ENCODE assay signal across 8 cellular contexts in the genomic region with DNA sequence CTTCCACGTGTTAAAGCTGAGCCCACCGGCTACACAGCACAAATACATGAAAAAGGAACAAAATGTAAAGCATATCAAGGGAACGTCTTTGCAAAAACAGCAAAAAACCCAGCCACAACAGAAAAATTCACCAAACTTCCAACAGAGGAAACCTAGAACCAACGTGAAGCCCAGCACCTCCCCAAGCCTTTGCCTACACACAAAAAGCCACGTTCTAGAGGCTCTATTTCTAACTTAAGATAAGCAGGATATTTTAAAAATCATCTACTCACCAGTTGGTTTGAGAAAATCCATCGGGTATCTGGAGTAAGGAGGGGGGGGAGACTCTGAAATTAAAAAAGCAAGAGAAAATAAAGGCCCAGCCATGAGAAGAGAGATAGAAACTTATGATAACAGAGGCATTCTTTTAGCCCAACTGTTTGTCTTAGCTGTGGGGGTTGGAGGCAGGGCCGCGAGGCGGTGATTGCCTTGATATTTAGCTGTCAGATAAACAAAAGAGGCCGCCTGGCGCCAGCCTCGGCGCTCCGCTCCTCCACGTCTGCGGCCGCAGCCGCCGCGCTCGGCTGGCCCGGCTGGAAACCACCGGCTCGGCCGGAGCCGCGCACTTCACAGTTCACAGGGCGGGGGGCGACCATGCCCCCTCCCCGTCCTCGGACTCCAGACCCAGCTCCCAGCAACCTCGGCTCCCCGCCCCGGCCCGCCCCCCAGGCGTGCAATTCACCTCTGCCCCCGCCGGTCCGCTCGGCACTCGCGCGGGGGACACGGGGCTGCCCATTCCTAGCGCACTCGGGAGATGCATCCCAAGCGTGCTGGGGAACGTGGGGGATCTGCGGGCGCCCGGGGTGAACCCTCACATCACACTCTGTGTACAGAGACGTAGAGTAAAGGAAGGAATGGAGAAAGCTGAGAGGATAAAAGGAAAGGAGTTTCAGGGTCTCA. TPM values are rescaled to one million over a fixed set of nuclear protein-coding genes. Genes with fewer than 3 reads are reported as not detected.
A peak's percentile ranks its signal among the peaks of the same experiment; 100 is the strongest.
DNase-seq lines count a peak whose midpoint lies in the region; FAIRE-seq and TF ChIP-seq lines count a peak whose summit lies in the region.

No MANE protein-coding gene starts in this region.

- H3K4me2 ChIP-seq in SK-N-SH: peak overlapping the region; percentile 91

- in situ Hi-C loops in brain microvascular endothelial cell (cut with HindIII; ENCODE audit: low pct_ligation_motif_present, low sequenced_read_pairs): no loop called here

- CTCF ChIA-PET in SK-N-SH (lab: Yijun Ruan, JAX): interaction anchor here (1.1 to 4.4 kb wide), 2 partner anchors 88 to 222 kb away, joined by 3 to 16 read pairs; no protein-coding TSS in a partner anchor

- H3K27me3 ChIP-seq in SK-N-SH (ENCODE audit: insufficient read depth): no peaks in the 10 kb centered on the region
- H3K27me3 ChIP-seq in brain microvascular endothelial cell (replicated peaks): no peaks in the 10 kb centered on the region
- H3K27me3 ChIP-seq in small intestine (ENCODE audit: control insufficient read depth in 2 of 2, insufficient read depth in 2 of 2, low read length in 2 of 2): no peaks in the 10 kb centered on the region

- TF ChIP-seq RAD21 in SK-N-SH (IDR thresholded peaks at IDR 0.05; ENCODE audit: low read length): peak; percentile 14; the same call in 1 of the 2 replicates

- H3K79me2 ChIP-seq in SK-N-SH (ENCODE audit: insufficient read depth): peaks cover 85% of the 10 kb centered on the region

- H3F3A ChIP-seq in SK-N-SH (replicated peaks; ENCODE audit: insufficient read depth): peaks cover 68% of the 10 kb centered on the region

- WGBS in SK-N-SH (ENCODE audit: low lambda C conversion rate): under 1% methylated on average over 37 of the region's 52 CpGs
- WGBS in small intestine, 3 donors: 1 to 2% (median 1%) methylated on average over 45 to 52 of the region's 52 CpGs

- DNase-seq in COR-L47 (lab: John Stamatoyannopoulos, UW) (peak; percentile 87), HUDEP-2 (lab: John Stamatoyannopoulos, UW; ENCODE audit: unreplicated experiment in 76 of 76) (peak in 41 of 76 experiments; percentile 3 to 63 (median 32)), SK-N-SH (peak; percentile 69), brain microvascular endothelial cell (peak; percentile 79), iPS-NIHi7 (ENCODE audit: extremely low spot score) (peak; percentile 57), small intestine (no peak), AG20443 (ENCODE audit: low spot score) (no peak), GDM1 (lab: John Stamatoyannopoulos, UW) (no peak)

- no peaks in the 10 kb centered on the region for H3K9me2 ChIP-seq in SK-N-SH

- H3K9ac ChIP-seq in SK-N-SH: peak overlapping the region; percentile 91

- H3K4me3 ChIP-seq in SK-N-SH (ENCODE audit: low read depth in 2 of 2, low read length in 1 of 2): peak overlapping the region; percentile 92 to 98
- H3K4me3 ChIP-seq in brain microvascular endothelial cell (ENCODE audit: low read depth, low read length): peak overlapping the region; percentile 91
- peak overlapping the region; percentile 91 to 95 for H3K4me3 ChIP-seq in small intestine (ENCODE audit: low read depth in 1 of 2, low read length in 2 of 2)

- H3K36me3 ChIP-seq in SK-N-SH (replicated peaks in 1 of 2; ENCODE audit: control insufficient read depth in 1 of 2, insufficient read depth in 2 of 2, low read length in 1 of 2): peaks cover 23 to 50% of the 10 kb centered on the region in 2 experiments
- peaks cover 60% of the 10 kb centered on the region for H3K36me3 ChIP-seq in brain microvascular endothelial cell (replicated peaks)
- H3K36me3 ChIP-seq in small intestine (ENCODE audit: control insufficient read depth in 2 of 2, insufficient read depth in 2 of 2, low read length in 2 of 2): peaks cover 0 to 3% of the 10 kb centered on the region in 2 donors

- TF ChIP-seq EP300 in SK-N-SH (IDR thresholded peaks at IDR 0.05; ENCODE audit: borderline replicate concordance in 1 of 2, low read depth in 1 of 2, low read length in 1 of 2): peak in 1 of 2 experiments; percentile 30; a peak in 1 of 4 replicates

- peaks cover 27 to 37% of the 10 kb centered on the region in 2 experiments for H3K4me1 ChIP-seq in SK-N-SH (ENCODE audit: control insufficient read depth in 1 of 2, insufficient read depth in 2 of 2, low read depth in 1 of 2, low read length in 1 of 2)
- peaks cover 12 to 31% of the 10 kb centered on the region in 2 donors for H3K4me1 ChIP-seq in small intestine (ENCODE audit: control insufficient read depth in 2 of 2, insufficient read depth in 1 of 2, low read depth in 1 of 2, low read length in 1 of 2)

- H2AFZ ChIP-seq in SK-N-SH (ENCODE audit: low read depth): no peak overlapping the region

- H3K9me3 ChIP-seq in SK-N-SH: no peaks in the 10 kb centered on the region
- no peaks in the 10 kb centered on the region for H3K9me3 ChIP-seq in small intestine (ENCODE audit: control insufficient read depth, low read depth)

- H3K27ac ChIP-seq in SK-N-SH (ENCODE audit: low read depth in 2 of 2, low read length in 1 of 2) (peak overlapping the region; percentile 84 to 96), brain microvascular endothelial cell (peak overlapping the region; percentile 92), small intestine (ENCODE audit: low read depth in 1 of 2, low read length in 1 of 2) (peak overlapping the region; percentile 95 to 97)

- POLR2A ChIA-PET in SK-N-SH (lab: Yijun Ruan, JAX): interaction anchor here (1.6 kb wide), 1 partner anchor 88 kb away, joined by 7 read pairs; no protein-coding TSS in a partner anchor

- H4K20me1 ChIP-seq in SK-N-SH (ENCODE audit: insufficient read depth): peaks cover 77% of the 10 kb centered on the region

- no peak for TF ChIP-seq CTCF in SK-N-SH (IDR thresholded peaks at IDR 0.05)
- TF ChIP-seq CTCF in brain microvascular endothelial cell (IDR thresholded peaks at IDR 0.05; ENCODE audit: low read depth, low read length, missing control alignments): no peak

- FAIRE-seq in small intestine (lab: Jason Lieb, UNC): no peak

TF ChIP-seq in SK-N-SH, 30 proteins besides CTCF, POLR2A, EP300 and RAD21 (continues in another document):
- peak; percentile 23 for TF ChIP-seq CHD2 (IDR thresholded peaks at IDR 0.05; ENCODE audit: low read length, partially characterized antibody)
- TF ChIP-seq, protein P1, sequence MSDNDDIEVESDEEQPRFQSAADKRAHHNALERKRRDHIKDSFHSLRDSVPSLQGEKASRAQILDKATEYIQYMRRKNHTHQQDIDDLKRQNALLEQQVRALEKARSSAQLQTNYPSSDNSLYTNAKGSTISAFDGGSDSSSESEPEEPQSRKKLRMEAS (IDR thresholded peaks at IDR 0.05; ENCODE audit: low read depth): 0 out of 2 replicates have a peak, but pooled peaks have one; percentile 42
- peak; percentile 73 for TF ChIP-seq MXI1 (IDR thresholded peaks at IDR 0.05; ENCODE audit: low read depth, low read length)
- TF ChIP-seq, protein P2, sequence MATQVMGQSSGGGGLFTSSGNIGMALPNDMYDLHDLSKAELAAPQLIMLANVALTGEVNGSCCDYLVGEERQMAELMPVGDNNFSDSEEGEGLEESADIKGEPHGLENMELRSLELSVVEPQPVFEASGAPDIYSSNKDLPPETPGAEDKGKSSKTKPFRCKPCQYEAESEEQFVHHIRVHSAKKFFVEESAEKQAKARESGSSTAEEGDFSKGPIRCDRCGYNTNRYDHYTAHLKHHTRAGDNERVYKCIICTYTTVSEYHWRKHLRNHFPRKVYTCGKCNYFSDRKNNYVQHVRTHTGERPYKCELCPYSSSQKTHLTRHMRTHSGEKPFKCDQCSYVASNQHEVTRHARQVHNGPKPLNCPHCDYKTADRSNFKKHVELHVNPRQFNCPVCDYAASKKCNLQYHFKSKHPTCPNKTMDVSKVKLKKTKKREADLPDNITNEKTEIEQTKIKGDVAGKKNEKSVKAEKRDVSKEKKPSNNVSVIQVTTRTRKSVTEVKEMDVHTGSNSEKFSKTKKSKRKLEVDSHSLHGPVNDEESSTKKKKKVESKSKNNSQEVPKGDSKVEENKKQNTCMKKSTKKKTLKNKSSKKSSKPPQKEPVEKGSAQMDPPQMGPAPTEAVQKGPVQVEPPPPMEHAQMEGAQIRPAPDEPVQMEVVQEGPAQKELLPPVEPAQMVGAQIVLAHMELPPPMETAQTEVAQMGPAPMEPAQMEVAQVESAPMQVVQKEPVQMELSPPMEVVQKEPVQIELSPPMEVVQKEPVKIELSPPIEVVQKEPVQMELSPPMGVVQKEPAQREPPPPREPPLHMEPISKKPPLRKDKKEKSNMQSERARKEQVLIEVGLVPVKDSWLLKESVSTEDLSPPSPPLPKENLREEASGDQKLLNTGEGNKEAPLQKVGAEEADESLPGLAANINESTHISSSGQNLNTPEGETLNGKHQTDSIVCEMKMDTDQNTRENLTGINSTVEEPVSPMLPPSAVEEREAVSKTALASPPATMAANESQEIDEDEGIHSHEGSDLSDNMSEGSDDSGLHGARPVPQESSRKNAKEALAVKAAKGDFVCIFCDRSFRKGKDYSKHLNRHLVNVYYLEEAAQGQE (IDR thresholded peaks at IDR 0.05; ENCODE audit: low read depth, low read length): no peak
- TF ChIP-seq SMC3 (IDR thresholded peaks at IDR 0.05; ENCODE audit: low read depth, low read length): 0 out of 2 replicates have a peak, but pooled peaks have one; percentile 3
- TF ChIP-seq, protein P3, sequence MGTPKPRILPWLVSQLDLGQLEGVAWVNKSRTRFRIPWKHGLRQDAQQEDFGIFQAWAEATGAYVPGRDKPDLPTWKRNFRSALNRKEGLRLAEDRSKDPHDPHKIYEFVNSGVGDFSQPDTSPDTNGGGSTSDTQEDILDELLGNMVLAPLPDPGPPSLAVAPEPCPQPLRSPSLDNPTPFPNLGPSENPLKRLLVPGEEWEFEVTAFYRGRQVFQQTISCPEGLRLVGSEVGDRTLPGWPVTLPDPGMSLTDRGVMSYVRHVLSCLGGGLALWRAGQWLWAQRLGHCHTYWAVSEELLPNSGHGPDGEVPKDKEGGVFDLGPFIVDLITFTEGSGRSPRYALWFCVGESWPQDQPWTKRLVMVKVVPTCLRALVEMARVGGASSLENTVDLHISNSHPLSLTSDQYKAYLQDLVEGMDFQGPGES (IDR thresholded peaks at IDR 0.05; ENCODE audit: low read depth, low read length): no peak
- no peak for TF ChIP-seq RFX5 (IDR thresholded peaks at IDR 0.05; ENCODE audit: low read length)
- no peak; the same call in 1 of the 2 replicates for TF ChIP-seq TAF1 (IDR thresholded peaks at IDR 0.05; ENCODE audit: borderline replicate concordance, low read depth, low read length)
- 0 out of 2 replicates have a peak, but pooled peaks have one; percentile 23 for TF ChIP-seq RXRA (IDR thresholded peaks at IDR 0.05; ENCODE audit: borderline replicate concordance, low read depth)
- TF ChIP-seq POLR2AphosphoS5 (IDR thresholded peaks at IDR 0.05; ENCODE audit: low read depth, low read length): 0 out of 2 replicates have a peak, but pooled peaks have one; percentile 2
- peak; percentile 50 for TF ChIP-seq GATA2 (CRISPR knock-in tag; IDR thresholded peaks at IDR 0.05)
- TF ChIP-seq TCF12 (IDR thresholded peaks at IDR 0.05): peak; percentile 61
- TF ChIP-seq TEAD4 (IDR thresholded peaks at IDR 0.05; ENCODE audit: borderline replicate concordance, insufficient read depth): 0 out of 2 replicates have a peak, but pooled peaks have one; percentile 21

RNA-seq across cellular contexts. Expression of a gene that starts 2.4 kb away (rescaled TPM):
- 19.1 and 20.0 TPM in 2 replicates for polyA plus RNA-seq in SK-N-SH (2012; rRNA removed)
- polyA plus RNA-seq in SK-N-SH (2012; cell fraction: cytosol; rRNA removed): 11.3 and 14.5 TPM in 2 replicates
- polyA plus RNA-seq in SK-N-SH (2012; cell fraction: nucleus; rRNA removed): 15.2 and 26.8 TPM in 2 replicates
- polyA plus RNA-seq in small intestine: 10 to 100 TPM; 17.2 to 24.0 (median 18.3) TPM

Comparison
In these comparisons a context has a peak if more than half of its experiments do, and no peak if none do; other contexts are left out.
1. DNase-seq: peak in COR-L47 (single experiment), HUDEP-2 (41 of 76), SK-N-SH (single experiment), brain microvascular endothelial cell (single experiment) and iPS-NIHi7 (single experiment); none in small intestine (single experiment), AG20443 (single experiment) and GDM1 (single experiment).
2. Peak in every context shown above with its lines, with median percentiles within 50 percentile points of each other: H3K27ac ChIP-seq and H3K4me3 ChIP-seq.